Comparison of ENCODE assay signal across 17 cellular contexts in the genomic region with DNA sequence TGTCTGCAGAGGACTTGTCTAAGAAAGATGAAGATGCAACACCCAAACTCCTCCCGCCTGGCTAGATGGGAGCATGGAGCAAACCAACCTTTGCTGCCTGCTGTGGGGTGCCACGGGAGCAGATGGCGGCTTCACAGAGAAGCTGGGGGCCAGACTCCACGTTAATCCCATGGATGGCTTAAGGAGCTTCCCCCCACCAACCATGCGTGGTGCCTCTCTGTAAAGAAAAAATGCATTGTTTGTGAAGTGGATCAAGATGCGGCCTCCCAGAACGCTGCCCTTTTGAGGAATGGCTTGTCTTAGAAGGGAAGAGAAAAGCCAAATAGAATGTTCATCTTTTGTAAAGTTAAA. TPM values are rescaled to one million over a fixed set of nuclear protein-coding genes. Genes with fewer than 3 reads are reported as not detected.
A peak's percentile ranks its signal among the peaks of the same experiment; 100 is the strongest.
DNase-seq lines count a peak whose midpoint lies in the region; ATAC-seq, FAIRE-seq and TF ChIP-seq lines count a peak whose summit lies in the region.
"Had no signal": no experiment of that assay in that cellular context is flagged by ENCODE, and none has a peak within 500 bp of the region (broad histone marks: within the 10 kb centered on the region; RNA-seq: fewer than 3 reads in every experiment).

No MANE protein-coding gene starts in this region.

- DNase-seq in HepG2 (ENCODE audit: low spot score) (no peak), right lobe of liver (no peak), neural crest cell (ENCODE audit: low read depth, low spot score) (no peak), prostate gland (ENCODE audit: low spot score) (no peak), T-cell (no peak)
- DNase-seq in central memory CD8-positive, alpha-beta T cell (ENCODE audit: low spot score in 2 of 2): no peak
- no peak for DNase-seq in natural killer cell treated with Interleukin-12 subunit alpha and Interleukin-12 subunit beta and Interleukin-15 and Interleukin-18, amount 100 ng/mL, for 72 hours (ENCODE audit: low spot score)
- DNase-seq: GF-D8, NCI-H1417 treated with DMSO at 0.1 percent for 48 hours, NCI-H2029, NCI-H446 treated with DMSO at 0.1 percent for 48 hours, NCI-H748 treated with DMSO at 0.1 percent for 48 hours, OCI-M1, Right ventricle myocardium superior had no signal

- peak overlapping the region; percentile 65 for H3K27ac Mint-ChIP-seq in central memory CD8-positive, alpha-beta T cell (ENCODE audit: low read depth)
- no peak overlapping the region for H3K27ac Mint-ChIP-seq in neural crest cell (ENCODE audit: unreplicated experiment)
- H3K27ac Mint-ChIP-seq in natural killer cell treated with Interleukin-12 subunit alpha and Interleukin-12 subunit beta and Interleukin-15 and Interleukin-18, amount 100 ng/mL, for 72 hours: no peak overlapping the region
- no peak overlapping the region for H3K27ac Mint-ChIP-seq in T-cell
- H3K27ac Mint-ChIP-seq: B cell had no signal

- H3K9me3 Mint-ChIP-seq in central memory CD8-positive, alpha-beta T cell: no peaks in the 10 kb centered on the region
- H3K9me3 Mint-ChIP-seq in neural crest cell (no peaks in the 10 kb centered on the region), T-cell (no peaks in the 10 kb centered on the region)
- H3K9me3 Mint-ChIP-seq in natural killer cell treated with Interleukin-12 subunit alpha and Interleukin-12 subunit beta and Interleukin-15 and Interleukin-18, amount 100 ng/mL, for 72 hours: no peaks in the 10 kb centered on the region

- TF ChIP-seq EP300 in HepG2 (IDR thresholded peaks at IDR 0.05; ENCODE audit: low read depth in 2 of 2, low read length in 2 of 2): no peak
- no peak for TF ChIP-seq EP300 in HepG2 (CRISPR knock-in tag; IDR thresholded peaks at IDR 0.05; ENCODE audit: borderline replicate concordance)

- H3K9me3 ChIP-seq in HepG2 (ENCODE audit: low read length): no peaks in the 10 kb centered on the region
- no peaks in the 10 kb centered on the region for H3K9me3 ChIP-seq in right lobe of liver
- H3K9me3 ChIP-seq in prostate gland: no peaks in the 10 kb centered on the region
- H3K9me3 ChIP-seq: HAP-1 had no signal

- H3K27me3 ChIP-seq in HepG2 (ENCODE audit: control insufficient read depth in 1 of 2, insufficient read depth in 2 of 2, low read length in 2 of 2): no peaks in the 10 kb centered on the region
- H3K27me3 ChIP-seq in right lobe of liver: no peaks in the 10 kb centered on the region
- H3K27me3 ChIP-seq in prostate gland (replicated peaks; ENCODE audit: insufficient read depth): no peaks in the 10 kb centered on the region

- POLR2A ChIA-PET in HepG2 (lab: Yijun Ruan, JAX): interaction anchor here (1.0 to 2.5 kb wide), 3 partner anchors 9 to 16 kb away, joined by 3 to 13 read pairs (median 12); partner anchors contain the start of genes MMAB and MVK
- POLR2A ChIA-PET in T-cell (lab: Charles Lee): no interaction called here

- no peak overlapping the region for H2AFZ ChIP-seq in HepG2 (ENCODE audit: low read length)

- intact Hi-C loops in HepG2 (cut with micrococcal nuclease; ENCODE audit: unreplicated experiment) (no loop called here), right lobe of liver (cut with DNase I) (no loop called here), prostate gland (cut with DNase I) (no loop called here)

- CTCF ChIA-PET in HepG2 (lab: Yijun Ruan, JAX; ENCODE audit: low intra/inter-chr PET ratio, low total read pairs): no interaction called here
- CTCF ChIA-PET in T-cell (lab: Charles Lee): no interaction called here

- H4K20me1 ChIP-seq in HepG2 (ENCODE audit: insufficient read depth, low read length): no peaks in the 10 kb centered on the region

- peak overlapping the region; percentile 50 for H3K4me2 ChIP-seq in HepG2 (ENCODE audit: low read depth, low read length)

- no peak overlapping the region; a peak in 1 of 6 replicates for H3K4me3 ChIP-seq in HepG2 (replicated peaks in 1 of 3; ENCODE audit: insufficient read depth in 1 of 3, low read depth in 2 of 3, low read length in 3 of 3)
- no peak overlapping the region for H3K4me3 ChIP-seq in right lobe of liver
- H3K4me3 ChIP-seq in prostate gland: no peak overlapping the region
- H3K4me3 ChIP-seq: HAP-1 had no signal

- ATAC-seq in HepG2 (no peak), right lobe of liver (no peak), T-cell (replicated peaks in 1 of 4) (no peak), GM18520 (IDR thresholded peaks at IDR 0.05; ENCODE audit: unreplicated experiment) (no peak)
- no peak for ATAC-seq in central memory CD8-positive, alpha-beta T cell (replicated peaks; ENCODE audit: extremely low read depth, poor library complexity, severe bottlenecking)
- ATAC-seq in natural killer cell treated with Interleukin-12 subunit alpha and Interleukin-12 subunit beta and Interleukin-15 and Interleukin-18, amount 100 ng/mL, for 72 hours: no peak

- no peak overlapping the region for H3K4me3 Mint-ChIP-seq in central memory CD8-positive, alpha-beta T cell
- H3K4me3 Mint-ChIP-seq in neural crest cell: peak overlapping the region; percentile 58
- H3K4me3 Mint-ChIP-seq in natural killer cell treated with Interleukin-12 subunit alpha and Interleukin-12 subunit beta and Interleukin-15 and Interleukin-18, amount 100 ng/mL, for 72 hours: no peak overlapping the region
- no peak overlapping the region for H3K4me3 Mint-ChIP-seq in T-cell
- H3K4me3 Mint-ChIP-seq: B cell had no signal

- in situ Hi-C loops in HepG2 (cut with HindIII; ENCODE audit: extremely low pct_ligation_motif_present, low pct_unique_long_range_greater_than_20kb): no loop called here

- H3K36me3 ChIP-seq in HepG2 (replicated peaks in 1 of 2; ENCODE audit: control insufficient read depth in 1 of 2, insufficient read depth in 2 of 2, low read length in 2 of 2): peaks cover 2 to 34% of the 10 kb centered on the region in 2 experiments; a peak in 4 of 5 replicates
- H3K36me3 ChIP-seq in right lobe of liver: peaks cover 0 to 26% (median 3%) of the 10 kb centered on the region in 4 donors
- peaks cover 0 to 3% of the 10 kb centered on the region in 2 donors for H3K36me3 ChIP-seq in prostate gland

- H3K27me3 Mint-ChIP-seq in central memory CD8-positive, alpha-beta T cell: no peaks in the 10 kb centered on the region
- no peaks in the 10 kb centered on the region for H3K27me3 Mint-ChIP-seq in neural crest cell (ENCODE audit: low read depth)
- no peaks in the 10 kb centered on the region for H3K27me3 Mint-ChIP-seq in natural killer cell treated with Interleukin-12 subunit alpha and Interleukin-12 subunit beta and Interleukin-15 and Interleukin-18, amount 100 ng/mL, for 72 hours
- H3K27me3 Mint-ChIP-seq in T-cell: no peaks in the 10 kb centered on the region
- H3K27me3 Mint-ChIP-seq: B cell had no signal

- no TSS peak for BruUV-seq in HepG2 (replicated peaks; lab: Mats Ljungman, UMichigan)

- TF ChIP-seq RAD21 in HepG2 (CRISPR knock-in tag; IDR thresholded peaks at IDR 0.05): no peak

- H3K79me2 ChIP-seq in HepG2 (ENCODE audit: insufficient read depth, low read length): no peaks in the 10 kb centered on the region

- H3K27ac ChIP-seq in HepG2 (ENCODE audit: extremely low read length, insufficient read depth, low read length) (peak overlapping the region; percentile 83), right lobe of liver (no peak overlapping the region), prostate gland (no peak overlapping the region)

- H3K4me1 ChIP-seq in HepG2 (ENCODE audit: insufficient read depth, low read length) (peaks cover 55% of the 10 kb centered on the region), right lobe of liver (peaks cover 0 to 19% (median 6%) of the 10 kb centered on the region in 4 donors), prostate gland (replicated peaks) (no peaks in the 10 kb centered on the region)
- H3K4me1 ChIP-seq: HAP-1 had no signal

- H3K36me3 Mint-ChIP-seq in central memory CD8-positive, alpha-beta T cell (ENCODE audit: insufficient read depth): peaks cover 7% of the 10 kb centered on the region
- H3K36me3 Mint-ChIP-seq in neural crest cell (ENCODE audit: low read depth) (peaks cover 9% of the 10 kb centered on the region), T-cell (peaks cover 22% of the 10 kb centered on the region)
- H3K36me3 Mint-ChIP-seq in natural killer cell treated with Interleukin-12 subunit alpha and Interleukin-12 subunit beta and Interleukin-15 and Interleukin-18, amount 100 ng/mL, for 72 hours: no peaks in the 10 kb centered on the region

- 92% methylated on average over 6 of the region's 7 CpGs for WGBS in HepG2 (ENCODE audit: low lambda C conversion rate)
- WGBS in right lobe of liver (ENCODE audit: insufficient coverage, low coverage, low lambda C conversion rate, missing lambda C conversion rate): 82% methylated on average over 2 of the region's 7 CpGs
- WGBS in prostate gland: 86% methylated on average over 7 of the region's 7 CpGs

- 0 out of 2 replicates have a peak overlapping the region, but pooled peaks have one; percentile 31 for H3K9ac ChIP-seq in HepG2 (ENCODE audit: insufficient read depth, low read depth, low read length)

- no peaks in the 10 kb centered on the region for H3K4me1 Mint-ChIP-seq in central memory CD8-positive, alpha-beta T cell
- H3K4me1 Mint-ChIP-seq in neural crest cell: peaks cover 17% of the 10 kb centered on the region
- no peaks in the 10 kb centered on the region for H3K4me1 Mint-ChIP-seq in natural killer cell treated with Interleukin-12 subunit alpha and Interleukin-12 subunit beta and Interleukin-15 and Interleukin-18, amount 100 ng/mL, for 72 hours (ENCODE audit: low read depth in 2 of 2)
- H3K4me1 Mint-ChIP-seq in T-cell: peaks cover under 1 to 7% (median 2%) of the 10 kb centered on the region in 3 donors
- H3K4me1 Mint-ChIP-seq: B cell had no signal

- TF ChIP-seq CTCF in HepG2 (CRISPR knock-in tag; IDR thresholded peaks at IDR 0.05) (no peak), right lobe of liver (IDR thresholded peaks at IDR 0.05) (no peak), neural crest cell (conservative IDR thresholded peaks at IDR 0.05) (no peak), prostate gland (IDR thresholded peaks at IDR 0.05) (no peak)

- no peak; a peak in 1 of 4 replicates for TF ChIP-seq POLR2A in HepG2 (IDR thresholded peaks at IDR 0.05; ENCODE audit: insufficient read depth in 1 of 2, low read depth in 2 of 2, low read length in 2 of 2)
- no peak for TF ChIP-seq POLR2A in right lobe of liver (IDR thresholded peaks at IDR 0.05)
- TF ChIP-seq POLR2A in prostate gland (IDR thresholded peaks at IDR 0.05): no peak

- FAIRE-seq in HepG2 (lab: Jason Lieb, UNC): no peak

RNA-seq across cellular contexts. Expression of gene MVK, which starts 15.6 kb away (rescaled TPM):
- total RNA-seq in HepG2 (2016; rRNA removed; fragmentation: Illumina TruSeq; extraction: Trizol) (47.1 and 66.9 TPM in 2 replicates), right lobe of liver (10 to 100 TPM; 14.2 to 60.0 (median 37.6) TPM), neural crest cell (59.3 and 63.9 TPM in 2 replicates), prostate gland (10 to 100 TPM; 13.4 to 54.1 TPM), T-cell (10 to 100 TPM; 10.9 to 14.9 (median 12.8) TPM)
- 15.1 and 17.9 TPM in 2 replicates for total RNA-seq in HepG2 (2016; cell fraction: cytosol; rRNA removed; fragmentation: Illumina TruSeq; extraction: Trizol; ENCODE audit: low read depth)
- 40.9 and 70.6 TPM in 2 replicates for total RNA-seq in HepG2 (2016; cell fraction: insoluble cytoplasmic fraction; rRNA removed; fragmentation: Illumina TruSeq; extraction: Trizol)
- total RNA-seq in HepG2 (2016; cell fraction: membrane; rRNA removed; fragmentation: Illumina TruSeq; extraction: Trizol): 34.1 and 39.6 TPM in 2 replicates
- total RNA-seq in HepG2 (2016; cell fraction: nucleus; rRNA removed; fragmentation: Illumina TruSeq; extraction: Trizol): 38.8 and 47.2 TPM in 2 replicates
- polyA plus RNA-seq in HepG2 (2011; rRNA removed): 11.6 and 22.5 TPM in 2 replicates
- 12.4 and 13.5 TPM in 2 replicates for polyA plus RNA-seq in HepG2 (2011; cell fraction: cytosol; rRNA removed)
- polyA plus RNA-seq in HepG2 (2011; cell fraction: nucleus; rRNA removed): 32.0 and 47.6 TPM in 2 replicates
- polyA plus RNA-seq in HepG2 (2012): 19.2 and 28.6 TPM in 2 replicates
- polyA plus RNA-seq in HepG2 (2016; cell fraction: cytosol; fragmentation: Illumina TruSeq; extraction: Trizol; ENCODE audit: low read depth): 16.3 and 19.9 TPM in 2 replicates
- 42.0 and 50.4 TPM in 2 replicates for polyA plus RNA-seq in HepG2 (2016; cell fraction: insoluble cytoplasmic fraction; fragmentation: Illumina TruSeq; extraction: Trizol; ENCODE audit: low read depth)
- polyA plus RNA-seq in HepG2 (2016; cell fraction: membrane; fragmentation: Illumina TruSeq; extraction: Trizol; ENCODE audit: low read depth): 26.9 and 30.0 TPM in 2 replicates
- polyA plus RNA-seq in HepG2 (2016; cell fraction: nucleus; fragmentation: Illumina TruSeq; extraction: Trizol; ENCODE audit: insufficient read depth, low read depth): 78.2 and 82.6 TPM in 2 replicates
- polyA minus RNA-seq in HepG2 (2011; rRNA and poly(A)+ RNA removed; ENCODE audit: low replicate concordance): 19.6 and 22.9 TPM in 2 replicates
- polyA minus RNA-seq in HepG2 (2011; cell fraction: cytosol; rRNA and poly(A)+ RNA removed): 6.1 and 8.0 TPM in 2 replicates
- polyA minus RNA-seq in HepG2 (2011; cell fraction: nucleus; rRNA and poly(A)+ RNA removed): 12.2 and 21.1 TPM in 2 replicates
- total RNA-seq in natural killer cell treated with Interleukin-12 subunit alpha and Interleukin-12 subunit beta and Interleukin-15 and Interleukin-18, amount 100 ng/mL, for 72 hours: 10 to 100 TPM; 23.1 to 27.5 TPM

RNA-seq across cellular contexts. Expression of gene MMAB, which starts 15.9 kb away (rescaled TPM):
- total RNA-seq in HepG2 (2016; rRNA removed; fragmentation: Illumina TruSeq; extraction: Trizol): 77.3 and 112 TPM in 2 replicates
- 32.4 and 42.7 TPM in 2 replicates for total RNA-seq in HepG2 (2016; cell fraction: cytosol; rRNA removed; fragmentation: Illumina TruSeq; extraction: Trizol; ENCODE audit: low read depth)
- total RNA-seq in HepG2 (2016; cell fraction: insoluble cytoplasmic fraction; rRNA removed; fragmentation: Illumina TruSeq; extraction: Trizol): 80.5 and 108 TPM in 2 replicates
- total RNA-seq in HepG2 (2016; cell fraction: membrane; rRNA removed; fragmentation: Illumina TruSeq; extraction: Trizol): 59.5 and 67.4 TPM in 2 replicates
- total RNA-seq in HepG2 (2016; cell fraction: nucleus; rRNA removed; fragmentation: Illumina TruSeq; extraction: Trizol): 37.8 and 41.0 TPM in 2 replicates
- polyA plus RNA-seq in HepG2 (2011; rRNA removed): 26.1 and 33.2 TPM in 2 replicates
- polyA plus RNA-seq in HepG2 (2011; cell fraction: cytosol; rRNA removed): 29.9 and 32.2 TPM in 2 replicates
- polyA plus RNA-seq in HepG2 (2011; cell fraction: nucleus; rRNA removed): 34.9 and 43.2 TPM in 2 replicates
- 39.1 and 40.4 TPM in 2 replicates for polyA plus RNA-seq in HepG2 (2012)
- polyA plus RNA-seq in HepG2 (2016; cell fraction: cytosol; fragmentation: Illumina TruSeq; extraction: Trizol; ENCODE audit: low read depth): 36.6 and 44.0 TPM in 2 replicates
- polyA plus RNA-seq in HepG2 (2016; cell fraction: insoluble cytoplasmic fraction; fragmentation: Illumina TruSeq; extraction: Trizol; ENCODE audit: low read depth): 98.7 and 99.8 TPM in 2 replicates
- polyA plus RNA-seq in HepG2 (2016; cell fraction: membrane; fragmentation: Illumina TruSeq; extraction: Trizol; ENCODE audit: low read depth): 39.9 and 52.5 TPM in 2 replicates
- 58.2 and 63.9 TPM in 2 replicates for polyA plus RNA-seq in HepG2 (2016; cell fraction: nucleus; fragmentation: Illumina TruSeq; extraction: Trizol; ENCODE audit: insufficient read depth, low read depth)
- 37.1 and 53.3 TPM in 2 replicates for polyA minus RNA-seq in HepG2 (2011; rRNA and poly(A)+ RNA removed; ENCODE audit: low replicate concordance)
- 11.8 and 16.2 TPM in 2 replicates for polyA minus RNA-seq in HepG2 (2011; cell fraction: cytosol; rRNA and poly(A)+ RNA removed)
- 21.0 and 29.1 TPM in 2 replicates for polyA minus RNA-seq in HepG2 (2011; cell fraction: nucleus; rRNA and poly(A)+ RNA removed)
- total RNA-seq in right lobe of liver: 10 to 100 TPM; 42.6 to 99.8 (median 65.2) TPM
- total RNA-seq in neural crest cell: 84.9 and 95.6 TPM in 2 replicates
- 10 to 100 TPM; 36.4 to 40.2 TPM for total RNA-seq in natural killer cell treated with Interleukin-12 subunit alpha and Interleukin-12 subunit beta and Interleukin-15 and Interleukin-18, amount 100 ng/mL, for 72 hours
- 10 to 100 TPM; 23.1 to 79.2 TPM for total RNA-seq in prostate gland
- total RNA-seq in T-cell: 10 to 100 TPM; 11.4 to 23.2 (median 15.2) TPM
